ENCODE assay signal across 15 cellular contexts in the genomic region with DNA sequence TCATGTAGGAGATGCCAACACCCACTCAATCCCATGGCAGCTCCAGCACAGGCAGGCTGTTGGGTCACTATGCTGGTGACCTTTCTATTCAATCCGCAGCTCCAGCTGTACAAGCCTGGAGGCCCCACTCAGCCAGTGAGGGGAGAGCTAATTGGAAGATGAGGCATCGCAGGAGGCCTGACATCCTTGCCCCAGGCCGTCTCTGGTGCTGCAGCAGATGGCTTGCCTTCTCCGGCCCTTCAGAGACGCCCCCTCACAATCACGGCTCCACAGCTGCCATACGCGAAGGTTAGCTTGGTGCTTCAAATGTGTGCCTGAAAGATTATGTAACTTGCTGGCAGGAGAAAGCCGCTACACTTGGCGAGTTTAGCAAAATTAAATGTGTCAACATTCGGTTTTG.
DNase-seq lines count a peak whose midpoint lies in the region; ATAC-seq, FAIRE-seq and TF ChIP-seq lines count a peak whose summit lies in the region.
"Had no signal": no experiment of that assay in that cellular context is flagged by ENCODE, and none has a peak within 500 bp of the region (broad histone marks: within the 10 kb centered on the region; RNA-seq: fewer than 3 reads in every experiment).

No MANE protein-coding gene starts in this region.

- 65 to 69% methylated on average over 11 of the region's 11 CpGs for WGBS in thyroid gland, 2 donors

- ATAC-seq in mucosa of descending colon (peak; percentile 14), GM18909 (IDR thresholded peaks at IDR 0.05; ENCODE audit: poor library complexity, unreplicated experiment) (no peak)

- no peak for FAIRE-seq in GM12892 (lab: Jason Lieb, UNC)

- TF ChIP-seq POLR2A in GM12892 (IDR thresholded peaks at IDR 0.05; ENCODE audit: low read depth, low read length) (no peak), thyroid gland (IDR thresholded peaks at IDR 0.05) (no peak)

- no peak for TF ChIP-seq CTCF in BE2C (IDR thresholded peaks at IDR 0.05; ENCODE audit: low read depth, low read length)
- no peak for TF ChIP-seq CTCF in mucosa of descending colon (IDR thresholded peaks at IDR 0.05)
- TF ChIP-seq CTCF in thyroid gland (IDR thresholded peaks at IDR 0.05): no peak

- peaks cover 14% of the 10 kb centered on the region for H3K4me1 ChIP-seq in BE2C
- no peaks in the 10 kb centered on the region for H3K4me1 ChIP-seq in mucosa of descending colon (ENCODE audit: low read depth)
- no peaks in the 10 kb centered on the region for H3K4me1 ChIP-seq in thyroid gland
- H3K4me1 ChIP-seq: transverse colon had no signal

- DNase-seq in BE2C (peak; percentile 94), NCI-H446 treated with DMSO at 0.1 percent for 48 hours (lab: John Stamatoyannopoulos, UW) (peak; percentile 92), ecto neural progenitor cell (ENCODE audit: low spot score) (peak; percentile 77), mucosa of descending colon (no peak), GM12892 (ENCODE audit: insufficient read length) (no peak), thyroid gland (no peak), NCI-H187 (lab: John Stamatoyannopoulos, UW) (no peak)
- DNase-seq: ACHN; activated CD4-positive, alpha-beta T cell treated with anti-CD3 and anti-CD28 coated beads, Interleukin-2, amount 50 U/mL, for 48 hours; KG1; nucleus accumbens; RPMI8226; T-helper 9 cell; transverse colon had no signal

- H3K27me3 ChIP-seq in BE2C (no peaks in the 10 kb centered on the region), thyroid gland (no peaks in the 10 kb centered on the region)
- H3K27me3 ChIP-seq: transverse colon had no signal

- H3K9me3 ChIP-seq in BE2C (no peaks in the 10 kb centered on the region; the same call in 1 of the 2 replicates), mucosa of descending colon (no peaks in the 10 kb centered on the region), thyroid gland (no peaks in the 10 kb centered on the region)
- H3K9me3 ChIP-seq: transverse colon had no signal

- no peak overlapping the region for H3K4me3 ChIP-seq in BE2C (ENCODE audit: low read depth, low read length)
- H3K4me3 ChIP-seq in mucosa of descending colon: no peak overlapping the region
- H3K4me3 ChIP-seq in thyroid gland (replicated peaks in 1 of 3): no peak overlapping the region
- H3K4me3 ChIP-seq: transverse colon had no signal

- no peaks in the 10 kb centered on the region for H3K36me3 ChIP-seq in BE2C
- H3K36me3 ChIP-seq in mucosa of descending colon (ENCODE audit: low read depth): no peaks in the 10 kb centered on the region
- no peaks in the 10 kb centered on the region for H3K36me3 ChIP-seq in thyroid gland
- H3K36me3 ChIP-seq: transverse colon had no signal

- H3K27ac ChIP-seq in thyroid gland: no peak overlapping the region
- H3K27ac ChIP-seq: transverse colon had no signal

- intact Hi-C loops in mucosa of descending colon (cut with DNase I, micrococcal nuclease) (no loop called here), thyroid gland (cut with DNase I) (no loop called here)

Comparison
In these comparisons a context has a peak if more than half of its experiments do, and no peak if none do; other contexts are left out.
1. DNase-seq: peak in BE2C (single experiment), NCI-H446 treated with DMSO at 0.1 percent for 48 hours (single experiment) and ecto neural progenitor cell (single experiment); none in mucosa of descending colon (0 of 3), GM12892 (single experiment), thyroid gland (0 of 2) and NCI-H187 (0 of 2).